ENCODE assay signal across 21 cellular contexts in the genomic region with DNA sequence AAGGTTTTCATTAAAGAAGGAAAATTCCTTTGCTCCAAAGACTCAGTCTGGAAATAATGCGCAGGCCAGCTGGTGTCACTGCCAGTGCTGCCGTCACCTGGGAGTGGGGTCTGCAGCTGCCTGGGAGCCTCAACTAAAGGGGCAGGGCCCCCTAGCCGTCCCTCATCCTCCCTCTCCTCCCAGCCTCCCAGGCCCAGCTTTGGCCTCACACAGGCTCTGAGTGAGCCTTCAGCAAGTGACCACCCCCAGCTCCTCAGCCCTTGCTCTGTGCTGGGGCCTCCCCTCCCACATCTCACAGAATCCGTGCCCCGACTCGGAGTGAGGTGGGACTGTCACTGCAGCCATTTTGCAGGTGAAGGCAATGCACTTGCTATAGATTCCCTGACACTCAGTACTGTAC.
"Had no signal": no experiment of that assay in that cellular context is flagged by ENCODE, and none has a peak within 500 bp of the region (broad histone marks: within the 10 kb centered on the region; RNA-seq: fewer than 3 reads in every experiment).

No MANE protein-coding gene starts in this region.

- H3K36me3 ChIP-seq: colonic mucosa, esophagus muscularis mucosa, gastroesophageal sphincter, heart left ventricle, left lung, lower lobe of right lung had no signal

- DNase-seq: cerebellar nuclear complex; colonic mucosa; cortex of kidney; dermis blood vessel endothelial cell; dorsolateral prefrontal cortex; effector CD4-positive, alpha-beta T cell; effector memory CD4-positive, alpha-beta T cell; foreskin keratinocyte; hippocampal formation; kidney glomerular epithelial cell; lower lobe of right lung; mesenchymal stem cell had no signal

- H3K27me3 ChIP-seq: colonic mucosa had no signal

- ATAC-seq: foreskin keratinocyte, gastroesophageal sphincter, heart left ventricle, left lung, lower lobe of right lung, mucosa of descending colon had no signal

- H3K9me3 ChIP-seq: colonic mucosa, esophagus muscularis mucosa, gastroesophageal sphincter, heart left ventricle, left lung, lower lobe of right lung, mucosa of descending colon had no signal

- FAIRE-seq: endothelial cell of umbilical vein, frontal cortex, islet of Langerhans, keratinocyte had no signal

- H3K27ac ChIP-seq: colonic mucosa, dorsolateral prefrontal cortex, esophagus muscularis mucosa, foreskin keratinocyte, gastroesophageal sphincter, heart left ventricle, left lung, lower lobe of right lung had no signal

- H3K4me1 ChIP-seq: colonic mucosa, esophagus muscularis mucosa, foreskin keratinocyte, heart left ventricle, left lung, lower lobe of right lung had no signal

- H3K4me3 ChIP-seq: colonic mucosa, dorsolateral prefrontal cortex, esophagus muscularis mucosa, gastroesophageal sphincter, heart left ventricle, left lung, lower lobe of right lung, mucosa of descending colon had no signal
